In genomic region chr3:42964286-42964685, GRCh38 we compare ENCODE assay signal across 23 cellular contexts. TPM values are rescaled to one million over a fixed set of nuclear protein-coding genes. Genes with fewer than 3 reads are reported as not detected.
DNase-seq lines count a peak whose midpoint lies in the region; ATAC-seq and TF ChIP-seq lines count a peak whose summit lies in the region.
"Had no signal": no experiment of that assay in that cellular context is flagged by ENCODE, and none has a peak within 500 bp of the region (broad histone marks: within the 10 kb centered on the region; RNA-seq: fewer than 3 reads in every experiment).

No MANE protein-coding gene starts in this region.

- intact Hi-C loops in CD4-positive, alpha-beta T cell (cut with DNase I, micrococcal nuclease) = loop anchor here (5.0 to 10.0 kb wide), 5 partner anchors 123 to 1233 kb away; no protein-coding TSS in a partner anchor
- intact Hi-C loops in naive thymus-derived CD4-positive, alpha-beta T cell (cut with micrococcal nuclease) = loop anchor here in 1 of 2 donors (2.0 to 10.0 kb wide), 4 partner anchors 43 to 1235 kb away; no protein-coding TSS in a partner anchor

- CTCF ChIA-PET in CD4-positive, alpha-beta T cell (lab: Charles Lee) = no interaction called here
- CTCF ChIA-PET in T-cell (lab: Charles Lee) = interaction anchor here in 1 of 2 donors (0.7 to 0.8 kb wide), 2 partner anchors 122 to 539 kb away, joined by 3 to 4 read pairs; no protein-coding TSS in a partner anchor
- CTCF ChIA-PET in naive thymus-derived CD4-positive, alpha-beta T cell (lab: Charles Lee) = interaction anchor here (0.6 to 5.1 kb wide), 7 partner anchors 42 to 538 kb away, joined by 3 to 53 read pairs (median 3); no protein-coding TSS in a partner anchor

- H3K4me3 ChIP-seq in Jurkat, Clone E6-1 (ENCODE audit: low read length) = no peak overlapping the region
- H3K4me3 ChIP-seq in naive thymus-derived CD4-positive, alpha-beta T cell (ENCODE audit: low read length) = no peak overlapping the region
- no peak overlapping the region for H3K4me3 ChIP-seq in SJCRH30
- H3K4me3 ChIP-seq: A549; BLaER1 treated with 17β-estradiol and CSF1 and Interleukin-3, amounts not matched to agents 10 nM and 100 nM; GM12878; GM23338 had no signal

- no peaks in the 10 kb centered on the region for H3K36me3 ChIP-seq in naive thymus-derived CD4-positive, alpha-beta T cell (ENCODE audit: control insufficient read depth in 2 of 3, insufficient read depth in 3 of 3, low read length in 3 of 3)
- H3K36me3 ChIP-seq in SJCRH30 = no peaks in the 10 kb centered on the region
- H3K36me3 ChIP-seq: BE2C; BLaER1 treated with 17β-estradiol and CSF1 and Interleukin-3, amounts not matched to agents 10 nM and 100 nM had no signal

- peak overlapping the region; percentile 48 for H3K27ac Mint-ChIP-seq in CD4-positive, alpha-beta T cell
- peak overlapping the region in 1 of 2 donors; percentile 36 for H3K27ac Mint-ChIP-seq in T-cell
- H3K27ac Mint-ChIP-seq in naive thymus-derived CD4-positive, alpha-beta T cell = peak overlapping the region in 7 of 9 donors; percentile 28 to 83 (median 56)
- H3K27ac Mint-ChIP-seq: CD14-positive monocyte, GM23338, H9 had no signal

- no peak for TF ChIP-seq CTCF in CD4-positive, alpha-beta T cell (IDR thresholded peaks at IDR 0.05)

- ATAC-seq in CD4-positive, alpha-beta T cell (ENCODE audit: poor library complexity) = peak; percentile 44
- ATAC-seq in T-cell (replicated peaks in 1 of 4) (peak in 3 of 4 experiments; percentile 43 to 86 (median 61)), HG02981 (IDR thresholded peaks at IDR 0.05; ENCODE audit: unreplicated experiment) (no peak)
- ATAC-seq in naive thymus-derived CD4-positive, alpha-beta T cell = peak; percentile 54
- ATAC-seq: A549, GM12878, GM23338, HCT116 had no signal

- no peaks in the 10 kb centered on the region for H3K9me3 ChIP-seq in CD4-positive, alpha-beta T cell (ENCODE audit: control insufficient read depth, low read length)
- H3K9me3 ChIP-seq in naive thymus-derived CD4-positive, alpha-beta T cell (ENCODE audit: control insufficient read depth in 2 of 3, low read length in 3 of 3) = no peaks in the 10 kb centered on the region
- no peaks in the 10 kb centered on the region for H3K9me3 ChIP-seq in SJCRH30 (replicated peaks)
- H3K9me3 ChIP-seq: A549; BE2C; BLaER1 treated with 17β-estradiol and CSF1 and Interleukin-3, amounts not matched to agents 10 nM and 100 nM; Caco-2 had no signal

- POLR2A ChIA-PET in CD4-positive, alpha-beta T cell (lab: Charles Lee) = interaction anchor here (0.8 to 1.6 kb wide), 5 partner anchors 10 to 382 kb away, joined by 3 to 5 read pairs (median 3); no protein-coding TSS in a partner anchor
- POLR2A ChIA-PET in T-cell (lab: Charles Lee) = interaction anchor here in 1 of 2 donors (0.6 kb wide), 1 partner anchor 803 kb away, joined by 7 read pairs; no protein-coding TSS in a partner anchor
- POLR2A ChIA-PET in naive thymus-derived CD4-positive, alpha-beta T cell (lab: Charles Lee) = interaction anchor here (0.6 to 1.2 kb wide), 5 partner anchors 14 to 326 kb away, joined by 3 to 5 read pairs (median 4); no protein-coding TSS in a partner anchor

- H3K4me1 Mint-ChIP-seq in CD4-positive, alpha-beta T cell (ENCODE audit: low read depth) = peaks cover 37% of the 10 kb centered on the region
- H3K4me1 Mint-ChIP-seq in T-cell = peaks cover 28 to 35% (median 31%) of the 10 kb centered on the region in 3 donors
- H3K4me1 Mint-ChIP-seq in naive thymus-derived CD4-positive, alpha-beta T cell = peaks cover 0 to 41% (median 37%) of the 10 kb centered on the region in 7 donors
- H3K4me1 Mint-ChIP-seq: CD14-positive monocyte, GM23338, H9 had no signal

- peak overlapping the region; percentile 6 for H3K4me3 Mint-ChIP-seq in CD4-positive, alpha-beta T cell
- H3K4me3 Mint-ChIP-seq in T-cell = peak overlapping the region in 1 of 3 donors; percentile 9
- H3K4me3 Mint-ChIP-seq in naive thymus-derived CD4-positive, alpha-beta T cell = peak overlapping the region in 9 of 10 donors; percentile 15 to 62 (median 45)
- H3K4me3 Mint-ChIP-seq: CD14-positive monocyte, GM23338, H9 had no signal

- H3K27ac ChIP-seq in CD4-positive, alpha-beta T cell (ENCODE audit: low read depth, low read length) = no peak overlapping the region
- H3K27ac ChIP-seq in naive thymus-derived CD4-positive, alpha-beta T cell (ENCODE audit: low read depth, low read length) = no peak overlapping the region
- no peak overlapping the region for H3K27ac ChIP-seq in SJCRH30
- H3K27ac ChIP-seq: A549; BLaER1 treated with 17β-estradiol and CSF1 and Interleukin-3, amounts not matched to agents 10 nM and 100 nM had no signal

- H3K4me1 ChIP-seq in naive thymus-derived CD4-positive, alpha-beta T cell (ENCODE audit: control insufficient read depth in 2 of 2, insufficient read depth in 2 of 2, low read length in 2 of 2) = peaks cover 0 to 27% of the 10 kb centered on the region in 2 donors
- H3K4me1 ChIP-seq in SJCRH30 = no peaks in the 10 kb centered on the region
- H3K4me1 ChIP-seq: A549, BE2C, Caco-2 had no signal

- DNase-seq in CD4-positive, alpha-beta T cell = no peak
- peak; percentile 81 for DNase-seq in Jurkat, Clone E6-1 (ENCODE audit: low read depth, low spot score)
- DNase-seq in T-cell (no peak), SJCRH30 (no peak), amniotic stem cell (lab: John Stamatoyannopoulos, UW) (no peak), medulla oblongata (ENCODE audit: extremely low spot score) (no peak)
- peak in 6 of 9 donors; percentile 20 to 56 (median 42) for DNase-seq in naive thymus-derived CD4-positive, alpha-beta T cell
- DNase-seq: 8988T, ACHN, AML-193, BE2C, Caco-2, DMS153, DND-41, H9 had no signal

- H3K27me3 Mint-ChIP-seq in CD4-positive, alpha-beta T cell = peaks cover 4% of the 10 kb centered on the region
- H3K27me3 Mint-ChIP-seq in T-cell = peaks cover 0 to 6% of the 10 kb centered on the region in 2 donors
- peaks cover 0 to 14% (median 3%) of the 10 kb centered on the region in 5 donors for H3K27me3 Mint-ChIP-seq in naive thymus-derived CD4-positive, alpha-beta T cell

- H3K27me3 ChIP-seq in CD4-positive, alpha-beta T cell (ENCODE audit: control insufficient read depth, insufficient read depth, low read length) = no peaks in the 10 kb centered on the region
- H3K27me3 ChIP-seq in naive thymus-derived CD4-positive, alpha-beta T cell (ENCODE audit: control insufficient read depth in 2 of 2, insufficient read depth in 2 of 2, low read length in 2 of 2) = no peaks in the 10 kb centered on the region
- no peaks in the 10 kb centered on the region for H3K27me3 ChIP-seq in SJCRH30
- H3K27me3 ChIP-seq: BE2C; BLaER1 treated with 17β-estradiol and CSF1 and Interleukin-3, amounts not matched to agents 10 nM and 100 nM had no signal

- no peaks in the 10 kb centered on the region for H3K36me3 Mint-ChIP-seq in CD4-positive, alpha-beta T cell (ENCODE audit: low read depth)
- no peaks in the 10 kb centered on the region for H3K36me3 Mint-ChIP-seq in T-cell
- no peaks in the 10 kb centered on the region for H3K36me3 Mint-ChIP-seq in naive thymus-derived CD4-positive, alpha-beta T cell
- H3K36me3 Mint-ChIP-seq: CD14-positive monocyte; CD4-positive, alpha-beta memory T cell had no signal

- no peaks in the 10 kb centered on the region for H3K9me3 Mint-ChIP-seq in CD4-positive, alpha-beta T cell
- no peaks in the 10 kb centered on the region for H3K9me3 Mint-ChIP-seq in T-cell
- H3K9me3 Mint-ChIP-seq in naive thymus-derived CD4-positive, alpha-beta T cell = no peaks in the 10 kb centered on the region
- H3K9me3 Mint-ChIP-seq: CD14-positive monocyte; CD4-positive, alpha-beta memory T cell; GM23338; H9 had no signal

RNA-seq across cellular contexts. Expression of gene GASK1A, which starts 14.8 kb away (rescaled TPM):
- under 1 TPM in 1 of 2 experiments, not detected in 1; 0.28 TPM for total RNA-seq in CD4-positive, alpha-beta T cell
- polyA plus RNA-seq in Jurkat, Clone E6-1 (2012; ENCODE audit: insufficient read depth, insufficient read length) = 1.7 TPM
- under 1 TPM in 4 of 5 donors, not detected in 1; 0.10 to 0.49 (median 0.17) TPM for total RNA-seq in T-cell
- under 1 TPM in 2 of 5 experiments, not detected in 3; 0.20 to 0.24 TPM for total RNA-seq in naive thymus-derived CD4-positive, alpha-beta T cell
- under 1 TPM in 1 of 2 donors, not detected in 1; 0.21 TPM for polyA plus RNA-seq in naive thymus-derived CD4-positive, alpha-beta T cell
- not detected in 2 replicates for total RNA-seq in SJCRH30 (2014; rRNA removed; shearing (Covaris generic))
- total RNA-seq: CD4-positive, alpha-beta memory T cell had no signal
- polyA plus RNA-seq: A549; CD14-positive monocyte; CD4-positive, alpha-beta memory T cell; GM12878 had no signal

RNA-seq across cellular contexts. Expression of gene ZNF662, which starts 58.3 kb away (rescaled TPM):
- total RNA-seq in CD4-positive, alpha-beta T cell = 1 to 10 TPM; 2.5 to 2.7 TPM
- not detected for polyA plus RNA-seq in Jurkat, Clone E6-1 (2012; ENCODE audit: insufficient read depth, insufficient read length)
- 1 to 10 TPM in 4 of 5 donors, under 1 TPM in 1; 0.92 to 8.8 (median 3.7) TPM for total RNA-seq in T-cell
- 10 to 100 TPM in 1 of 5 experiments, 1 to 10 TPM in 3, under 1 TPM in 1; 0.12 to 10.4 (median 5.6) TPM for total RNA-seq in naive thymus-derived CD4-positive, alpha-beta T cell
- under 1 TPM; 0.15 to 0.43 TPM for polyA plus RNA-seq in naive thymus-derived CD4-positive, alpha-beta T cell
- not detected in 2 replicates for total RNA-seq in SJCRH30 (2014; rRNA removed; shearing (Covaris generic))
- total RNA-seq: GM12878, H9 had no signal
- polyA plus RNA-seq: A549, CD14-positive monocyte, GM12878 had no signal

Comparison
In these comparisons a context has a peak if more than half of its experiments do, and no peak if none do; other contexts are left out.
1. DNase-seq: peak in Jurkat, Clone E6-1 (single experiment) and naive thymus-derived CD4-positive, alpha-beta T cell (6 of 9); none in CD4-positive, alpha-beta T cell (0 of 10), T-cell (0 of 34), SJCRH30 (0 of 2), amniotic stem cell (single experiment) and medulla oblongata (single experiment).